10 cellular contexts compared by ENCODE assay signal in the genomic region with DNA sequence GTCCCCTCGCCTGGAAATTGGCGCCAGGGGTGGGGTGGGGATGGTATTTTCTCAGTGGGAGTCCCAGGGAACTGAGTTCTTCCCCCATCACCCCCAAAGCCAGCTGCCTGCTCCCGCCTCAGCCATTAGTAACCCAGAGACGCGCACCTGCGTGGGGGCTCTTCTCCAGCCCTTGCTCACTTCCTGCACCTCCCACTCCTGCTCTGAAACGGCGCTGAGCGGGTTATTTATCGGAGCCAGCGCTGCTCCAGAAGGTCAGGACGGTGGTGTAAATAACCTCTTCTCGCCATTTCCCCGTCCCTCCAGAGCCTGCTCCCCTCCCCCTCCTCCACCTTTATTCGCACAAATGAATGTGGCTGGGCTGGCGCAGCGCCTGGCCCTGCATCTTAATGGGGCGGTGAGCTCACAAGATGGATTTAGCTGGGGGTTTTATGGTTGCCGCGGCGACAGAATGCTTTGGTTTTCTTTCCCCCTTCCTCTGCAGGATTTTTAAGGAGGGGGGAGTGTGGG. TPM values are rescaled to one million over a fixed set of nuclear protein-coding genes. Genes with fewer than 3 reads are reported as not detected.
DNase-seq lines count a peak whose midpoint lies in the region; ATAC-seq and TF ChIP-seq lines count a peak whose summit lies in the region.
"Had no signal": no experiment of that assay in that cellular context is flagged by ENCODE, and none has a peak within 500 bp of the region (broad histone marks: within the 10 kb centered on the region; RNA-seq: fewer than 3 reads in every experiment).

No MANE protein-coding gene starts in this region.

- H3K9me3 Mint-ChIP-seq in activated CD4-positive, alpha-beta T cell treated with anti-CD3 and anti-CD28 coated beads for 36 hours (ENCODE audit: low read depth) = no peaks in the 10 kb centered on the region
- no peaks in the 10 kb centered on the region for H3K9me3 Mint-ChIP-seq in activated CD8-positive, alpha-beta T cell treated with anti-CD3 and anti-CD28 coated beads for 36 hours
- H3K9me3 Mint-ChIP-seq in progenitor cell of endocrine pancreas (ENCODE audit: low read depth) = no peaks in the 10 kb centered on the region

- H3K27ac ChIP-seq in cardiac muscle cell = peak overlapping the region; percentile 86

- intact Hi-C loops in activated CD4-positive, alpha-beta T cell treated with anti-CD3 and anti-CD28 coated beads for 36 hours (cut with DNase I, micrococcal nuclease) = no loop called here
- intact Hi-C loops in activated CD8-positive, alpha-beta T cell treated with anti-CD3 and anti-CD28 coated beads for 36 hours (cut with micrococcal nuclease) = no loop called here

- H3K4me1 ChIP-seq in cardiac muscle cell (ENCODE audit: low read depth) = peaks cover 46% of the 10 kb centered on the region

- DNase-seq in activated CD4-positive, alpha-beta T cell treated with anti-CD3 and anti-CD28 coated beads for 36 hours = peak; percentile 75
- no peak for DNase-seq in activated CD4-positive, alpha-beta T cell treated with anti-CD3 and anti-CD28 coated beads for 1 hour
- DNase-seq in activated CD8-positive, alpha-beta T cell treated with anti-CD3 and anti-CD28 coated beads for 36 hours = peak; percentile 73
- peak; percentile 62 to 64 for DNase-seq in cardiac muscle cell (ENCODE audit: low read depth in 1 of 2, low spot score in 1 of 2)
- DNase-seq in progenitor cell of endocrine pancreas (ENCODE audit: low spot score, unreplicated experiment) = no peak
- DNase-seq in KBM-7 = no peak

- peaks cover 26% of the 10 kb centered on the region for H3K36me3 ChIP-seq in cardiac muscle cell

- peaks cover 22% of the 10 kb centered on the region for H3K4me1 Mint-ChIP-seq in activated CD4-positive, alpha-beta T cell treated with anti-CD3 and anti-CD28 coated beads for 36 hours
- peaks cover 15% of the 10 kb centered on the region for H3K4me1 Mint-ChIP-seq in activated CD8-positive, alpha-beta T cell treated with anti-CD3 and anti-CD28 coated beads for 36 hours (ENCODE audit: low read depth)
- peaks cover 43% of the 10 kb centered on the region for H3K4me1 Mint-ChIP-seq in progenitor cell of endocrine pancreas (ENCODE audit: low read depth)

- no peaks in the 10 kb centered on the region for H3K9me3 ChIP-seq in cardiac muscle cell (ENCODE audit: low read depth)

- TF ChIP-seq CTCF in activated CD8-positive, alpha-beta T cell treated with anti-CD3 and anti-CD28 coated beads for 36 hours (IDR thresholded peaks at IDR 0.05) = no peak
- no peak for TF ChIP-seq CTCF in cardiac muscle cell (IDR thresholded peaks at IDR 0.05; ENCODE audit: low read depth, low read length)
- no peak for TF ChIP-seq CTCF in progenitor cell of endocrine pancreas (IDR thresholded peaks at IDR 0.05; ENCODE audit: unreplicated experiment)

- H3K36me3 Mint-ChIP-seq in activated CD4-positive, alpha-beta T cell treated with anti-CD3 and anti-CD28 coated beads for 36 hours (ENCODE audit: low read depth) = peaks cover 30% of the 10 kb centered on the region
- peaks cover 13% of the 10 kb centered on the region for H3K36me3 Mint-ChIP-seq in activated CD8-positive, alpha-beta T cell treated with anti-CD3 and anti-CD28 coated beads for 36 hours (ENCODE audit: low read depth)
- H3K36me3 Mint-ChIP-seq in progenitor cell of endocrine pancreas (ENCODE audit: insufficient read depth) = peaks cover 15% of the 10 kb centered on the region

- H3K27me3 ChIP-seq in cardiac muscle cell = no peaks in the 10 kb centered on the region

- H3K27ac Mint-ChIP-seq in activated CD4-positive, alpha-beta T cell treated with anti-CD3 and anti-CD28 coated beads for 36 hours = peak overlapping the region; percentile 48
- peak overlapping the region; percentile 44 for H3K27ac Mint-ChIP-seq in activated CD8-positive, alpha-beta T cell treated with anti-CD3 and anti-CD28 coated beads for 36 hours
- H3K27ac Mint-ChIP-seq in progenitor cell of endocrine pancreas = peak overlapping the region; percentile 95
- H3K27ac Mint-ChIP-seq: B cell had no signal

- peak; percentile 91 for ATAC-seq in activated CD4-positive, alpha-beta T cell treated with anti-CD3 and anti-CD28 coated beads for 36 hours
- peak; percentile 81 for ATAC-seq in activated CD8-positive, alpha-beta T cell treated with anti-CD3 and anti-CD28 coated beads for 36 hours
- ATAC-seq in HG02840 (IDR thresholded peaks at IDR 0.05; ENCODE audit: low FRiP score, unreplicated experiment) (no peak), GM19455 (IDR thresholded peaks at IDR 0.05; ENCODE audit: unreplicated experiment) (no peak)

- CTCF ChIA-PET in activated CD4-positive, alpha-beta T cell treated with anti-CD3 and anti-CD28 coated beads for 36 hours (lab: Charles Lee) = interaction anchor here (0.6 to 2.1 kb wide), 11 partner anchors 8 to 1646 kb away, joined by 3 to 17 read pairs (median 4); partner anchors contain the start of gene COPZ1
- CTCF ChIA-PET in activated CD8-positive, alpha-beta T cell treated with anti-CD3 and anti-CD28 coated beads for 36 hours (lab: Charles Lee) = interaction anchor here (1.0 to 5.1 kb wide), 11 partner anchors 9 to 59 kb away, joined by 3 to 25 read pairs (median 5); partner anchors contain the start of gene COPZ1

- no peaks in the 10 kb centered on the region for H3K27me3 Mint-ChIP-seq in activated CD4-positive, alpha-beta T cell treated with anti-CD3 and anti-CD28 coated beads for 36 hours
- no peaks in the 10 kb centered on the region for H3K27me3 Mint-ChIP-seq in activated CD8-positive, alpha-beta T cell treated with anti-CD3 and anti-CD28 coated beads for 36 hours
- H3K27me3 Mint-ChIP-seq in progenitor cell of endocrine pancreas = no peaks in the 10 kb centered on the region
- H3K27me3 Mint-ChIP-seq: B cell had no signal

- POLR2A ChIA-PET in activated CD4-positive, alpha-beta T cell treated with anti-CD3 and anti-CD28 coated beads for 36 hours (lab: Charles Lee) = interaction anchor here (0.9 kb wide), 1 partner anchor 27 kb away, joined by 4 read pairs; the partner anchor contains the start of gene COPZ1
- POLR2A ChIA-PET in activated CD8-positive, alpha-beta T cell treated with anti-CD3 and anti-CD28 coated beads for 36 hours (lab: Charles Lee) = interaction anchor here (0.6 to 2.1 kb wide), 6 partner anchors 11 to 85 kb away, joined by 3 to 8 read pairs (median 4); no protein-coding TSS in a partner anchor

- peak overlapping the region; percentile 1 for H3K4me3 ChIP-seq in cardiac muscle cell

- in situ Hi-C loops in KBM-7 (cut with MboI; ENCODE audit: low pct_unique_long_range_greater_than_20kb, low sequenced_read_pairs) = no loop called here

- peak overlapping the region; percentile 55 for H3K4me3 Mint-ChIP-seq in activated CD4-positive, alpha-beta T cell treated with anti-CD3 and anti-CD28 coated beads for 36 hours
- H3K4me3 Mint-ChIP-seq in activated CD8-positive, alpha-beta T cell treated with anti-CD3 and anti-CD28 coated beads for 36 hours = peak overlapping the region; percentile 43
- H3K4me3 Mint-ChIP-seq in progenitor cell of endocrine pancreas (ENCODE audit: low read depth) = peak overlapping the region; percentile 63
- H3K4me3 Mint-ChIP-seq: B cell had no signal

RNA-seq across cellular contexts. Expression of gene GPR84, which starts 12.2 kb away (rescaled TPM):
- 1 to 10 TPM in 1 of 2 experiments, under 1 TPM in 1; 0.98 to 1.7 TPM for total RNA-seq in activated CD4-positive, alpha-beta T cell treated with anti-CD3 and anti-CD28 coated beads for 36 hours
- total RNA-seq in activated CD8-positive, alpha-beta T cell treated with anti-CD3 and anti-CD28 coated beads for 36 hours = not detected
- total RNA-seq in cardiac muscle cell = 0.09 TPM in 1 of 2 replicates, not detected in the other
- not detected in 2 replicates for polyA plus RNA-seq in cardiac muscle cell
- not detected in 2 replicates for total RNA-seq in progenitor cell of endocrine pancreas
- total RNA-seq: B cell had no signal

RNA-seq across cellular contexts. Expression of gene COPZ1, which starts 27.1 kb away (rescaled TPM):
- total RNA-seq in activated CD4-positive, alpha-beta T cell treated with anti-CD3 and anti-CD28 coated beads for 36 hours = 10 to 100 TPM; 95.2 to 98.7 TPM
- 10 to 100 TPM; 75.8 to 78.4 TPM for total RNA-seq in activated CD8-positive, alpha-beta T cell treated with anti-CD3 and anti-CD28 coated beads for 36 hours
- total RNA-seq in cardiac muscle cell (131 and 152 TPM in 2 replicates), progenitor cell of endocrine pancreas (165 and 173 TPM in 2 replicates)
- 213 and 233 TPM in 2 replicates for polyA plus RNA-seq in cardiac muscle cell

RNA-seq across cellular contexts. Expression of gene ZNF385A, which starts 32.5 kb away (rescaled TPM):
- under 1 TPM; 0.73 to 0.74 TPM for total RNA-seq in activated CD4-positive, alpha-beta T cell treated with anti-CD3 and anti-CD28 coated beads for 36 hours
- 1 to 10 TPM; 1.1 to 2.5 TPM for total RNA-seq in activated CD8-positive, alpha-beta T cell treated with anti-CD3 and anti-CD28 coated beads for 36 hours
- total RNA-seq in cardiac muscle cell = 13.0 and 20.0 TPM in 2 replicates
- 13.4 and 16.0 TPM in 2 replicates for polyA plus RNA-seq in cardiac muscle cell
- 15.6 and 16.6 TPM in 2 replicates for total RNA-seq in progenitor cell of endocrine pancreas

RNA-seq across cellular contexts. Expression of gene NFE2, which starts 51.3 kb away (rescaled TPM):
- total RNA-seq in activated CD4-positive, alpha-beta T cell treated with anti-CD3 and anti-CD28 coated beads for 36 hours = not detected
- total RNA-seq in activated CD8-positive, alpha-beta T cell treated with anti-CD3 and anti-CD28 coated beads for 36 hours = not detected
- total RNA-seq in cardiac muscle cell (4.9 and 9.9 TPM in 2 replicates), progenitor cell of endocrine pancreas (17.2 and 17.9 TPM in 2 replicates)
- polyA plus RNA-seq in cardiac muscle cell = 8.4 and 10.1 TPM in 2 replicates
- total RNA-seq: B cell; T-helper 2 cell treated with Interferon-gamma antibody and Interleukin-4, amounts not matched to agents 100 ng/mL and 5 ng/mL, for 36 hours had no signal

Comparison
In these comparisons a context has a peak if more than half of its experiments do, and no peak if none do; other contexts are left out.
1. DNase-seq: peak in activated CD4-positive, alpha-beta T cell treated with anti-CD3 and anti-CD28 coated beads for 36 hours (single experiment), activated CD8-positive, alpha-beta T cell treated with anti-CD3 and anti-CD28 coated beads for 36 hours (single experiment) and cardiac muscle cell (2 of 2); none in activated CD4-positive, alpha-beta T cell treated with anti-CD3 and anti-CD28 coated beads for 1 hour (single experiment), progenitor cell of endocrine pancreas (single experiment) and KBM-7 (single experiment).
2. ATAC-seq: peak in activated CD4-positive, alpha-beta T cell treated with anti-CD3 and anti-CD28 coated beads for 36 hours (single experiment) and activated CD8-positive, alpha-beta T cell treated with anti-CD3 and anti-CD28 coated beads for 36 hours (single experiment); none in HG02840 (single experiment) and GM19455 (single experiment).
3. H3K27ac Mint-ChIP-seq: peak in every context shown above with its lines; median percentile 95 in progenitor cell of endocrine pancreas; 48 in activated CD4-positive, alpha-beta T cell treated with anti-CD3 and anti-CD28 coated beads for 36 hours; 44 in activated CD8-positive, alpha-beta T cell treated with anti-CD3 and anti-CD28 coated beads for 36 hours.
4. Peak in every context shown above with its lines, with median percentiles within 50 percentile points of each other: H3K4me3 Mint-ChIP-seq.